8 cellular contexts compared by ENCODE assay signal in genomic region chr1:179366093-179366800, GRCh38. TPM values are rescaled to one million over a fixed set of nuclear protein-coding genes. Genes with fewer than 3 reads are reported as not detected.
DNase-seq lines count a peak whose midpoint lies in the region; ATAC-seq and TF ChIP-seq lines count a peak whose summit lies in the region.

No MANE protein-coding gene starts in this region.

- peaks cover 13% of the 10 kb centered on the region for H3K4me1 Mint-ChIP-seq in activated naive CD8-positive, alpha-beta T cell treated with anti-CD3 and anti-CD28 coated beads, Interleukin-2, amount 50 U/mL, for 24 hours
- H3K4me1 Mint-ChIP-seq in immature natural killer cell, result peaks cover 8 to 16% of the 10 kb centered on the region in 2 donors
- H3K4me1 Mint-ChIP-seq in stimulated activated memory B cell treated with anti-CD40 and anti-IgM and Interleukin-4, amounts not matched to agents 10 μg/mL and 1 μg/mL and 100 μg/mL, for 72 hours, result peaks cover 12% of the 10 kb centered on the region

- H3K9me3 Mint-ChIP-seq in activated naive CD8-positive, alpha-beta T cell treated with anti-CD3 and anti-CD28 coated beads, Interleukin-2, amount 50 U/mL, for 24 hours, result no peaks in the 10 kb centered on the region
- H3K9me3 Mint-ChIP-seq in immature natural killer cell, result no peaks in the 10 kb centered on the region
- H3K9me3 Mint-ChIP-seq in stimulated activated memory B cell treated with anti-CD40 and anti-IgM and Interleukin-4, amounts not matched to agents 10 μg/mL and 1 μg/mL and 100 μg/mL, for 72 hours, result no peaks in the 10 kb centered on the region

- H3K4me3 Mint-ChIP-seq in activated naive CD8-positive, alpha-beta T cell treated with anti-CD3 and anti-CD28 coated beads, Interleukin-2, amount 50 U/mL, for 24 hours, result peak overlapping the region; percentile 93
- peak overlapping the region; percentile 95 to 97 (median 96) for H3K4me3 Mint-ChIP-seq in immature natural killer cell
- peak overlapping the region; percentile 91 for H3K4me3 Mint-ChIP-seq in stimulated activated memory B cell treated with anti-CD40 and anti-IgM and Interleukin-4, amounts not matched to agents 10 μg/mL and 1 μg/mL and 100 μg/mL, for 72 hours

- TF ChIP-seq EP300 in Ishikawa (IDR thresholded peaks at IDR 0.05; ENCODE audit: borderline replicate concordance), result no peak; the same call in 1 of the 2 replicates

- no peaks in the 10 kb centered on the region for H3K27me3 Mint-ChIP-seq in activated naive CD8-positive, alpha-beta T cell treated with anti-CD3 and anti-CD28 coated beads, Interleukin-2, amount 50 U/mL, for 24 hours
- H3K27me3 Mint-ChIP-seq in immature natural killer cell (ENCODE audit: low read depth in 3 of 3), result peaks cover 8 to 14% (median 10%) of the 10 kb centered on the region in 3 donors
- no peaks in the 10 kb centered on the region for H3K27me3 Mint-ChIP-seq in stimulated activated memory B cell treated with anti-CD40 and anti-IgM and Interleukin-4, amounts not matched to agents 10 μg/mL and 1 μg/mL and 100 μg/mL, for 72 hours

- H3K36me3 Mint-ChIP-seq in activated naive CD8-positive, alpha-beta T cell treated with anti-CD3 and anti-CD28 coated beads, Interleukin-2, amount 50 U/mL, for 24 hours (ENCODE audit: low read depth), result no peaks in the 10 kb centered on the region
- no peaks in the 10 kb centered on the region for H3K36me3 Mint-ChIP-seq in immature natural killer cell
- H3K36me3 Mint-ChIP-seq in stimulated activated memory B cell treated with anti-CD40 and anti-IgM and Interleukin-4, amounts not matched to agents 10 μg/mL and 1 μg/mL and 100 μg/mL, for 72 hours, result no peaks in the 10 kb centered on the region

- DNase-seq in DMS114 treated with DMSO at 0.1 percent for 48 hours (lab: John Stamatoyannopoulos, UW; ENCODE audit: unreplicated experiment) (peak; percentile 43), immature natural killer cell (no peak), CD1c-positive myeloid dendritic cell (ENCODE audit: extremely low spot score) (no peak), NCI-H2107 treated with DMSO at 0.1 percent for 48 hours (lab: John Stamatoyannopoulos, UW; ENCODE audit: unreplicated experiment) (no peak)
- no peak for DNase-seq in activated naive CD8-positive, alpha-beta T cell treated with anti-CD3 and anti-CD28 coated beads, Interleukin-2, amount 50 U/mL, for 24 hours

- peak; percentile 1 for ATAC-seq in GM21367 (IDR thresholded peaks at IDR 0.05; ENCODE audit: unreplicated experiment)
- ATAC-seq in activated naive CD8-positive, alpha-beta T cell treated with anti-CD3 and anti-CD28 coated beads, Interleukin-2, amount 50 U/mL, for 24 hours, result peak; percentile 26
- no peak for ATAC-seq in stimulated activated memory B cell treated with anti-CD40 and anti-IgM and Interleukin-4, amounts not matched to agents 10 μg/mL and 1 μg/mL and 100 μg/mL, for 72 hours

- TF ChIP-seq RAD21 in Ishikawa (IDR thresholded peaks at IDR 0.05; ENCODE audit: low read depth), result no peak

- H3K27ac Mint-ChIP-seq in activated naive CD8-positive, alpha-beta T cell treated with anti-CD3 and anti-CD28 coated beads, Interleukin-2, amount 50 U/mL, for 24 hours, result peak overlapping the region; percentile 100
- peak overlapping the region; percentile 99 to 100 (median 100) for H3K27ac Mint-ChIP-seq in immature natural killer cell
- H3K27ac Mint-ChIP-seq in stimulated activated memory B cell treated with anti-CD40 and anti-IgM and Interleukin-4, amounts not matched to agents 10 μg/mL and 1 μg/mL and 100 μg/mL, for 72 hours, result peak overlapping the region; percentile 99

TF ChIP-seq in Ishikawa, 13 proteins besides CTCF, POLR2A, EP300 and RAD21:
- TF ChIP-seq FOXM1 (IDR thresholded peaks at IDR 0.05; ENCODE audit: borderline replicate concordance, low read depth) (no peak), TCF12 (IDR thresholded peaks at IDR 0.05; ENCODE audit: low read depth) (peak; percentile 6; the same call in 1 of the 2 replicates), YY1 (IDR thresholded peaks at IDR 0.05; ENCODE audit: low read depth) (no peak; the same call in 1 of the 2 replicates)

RNA-seq across cellular contexts. Expression of gene AXDND1, which starts 0.5 kb away (rescaled TPM):
- not detected for polyA plus RNA-seq in immature natural killer cell
